In the genomic region with DNA sequence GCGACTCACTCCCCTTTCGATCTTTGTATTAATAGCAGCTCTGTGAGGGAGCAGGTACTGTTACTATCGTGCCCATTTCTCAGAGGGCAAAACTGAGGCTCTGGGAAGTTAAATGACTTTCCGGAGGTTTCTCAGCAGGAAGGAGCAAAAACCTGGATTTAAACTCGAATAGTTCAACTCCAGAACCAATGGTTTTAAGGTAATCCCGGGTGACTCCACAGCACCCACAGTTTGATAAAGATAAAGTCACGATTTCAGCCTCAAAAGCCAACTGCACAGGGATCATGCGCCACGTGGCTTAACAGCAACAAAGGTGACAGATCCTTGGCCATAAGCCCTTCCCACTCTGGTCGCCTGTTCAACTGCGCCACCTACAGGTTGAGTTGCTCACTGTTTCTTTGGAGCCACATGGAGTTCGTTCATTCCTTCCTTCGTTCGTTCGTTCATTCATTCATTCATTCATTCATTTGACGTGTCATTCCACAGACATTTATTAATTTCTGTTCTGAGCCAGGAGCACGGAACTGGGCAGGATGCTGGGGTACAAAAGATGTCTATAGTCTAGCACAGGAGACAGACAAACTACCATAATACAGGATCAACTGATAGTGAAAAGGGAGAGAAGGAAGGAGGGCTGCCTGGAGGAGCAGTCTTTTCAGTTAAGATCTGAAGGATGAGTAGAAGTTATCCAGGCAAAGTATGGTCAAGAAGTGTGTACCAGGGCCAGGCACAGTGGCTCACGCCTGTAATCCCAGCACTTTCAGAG, we compare ENCODE assay signal across 8 cellular contexts.
A peak's percentile ranks its signal among the peaks of the same experiment; 100 is the strongest.
DNase-seq lines count a peak whose midpoint lies in the region; ATAC-seq and TF ChIP-seq lines count a peak whose summit lies in the region.

No MANE protein-coding gene starts in this region.

- H3K27me3 Mint-ChIP-seq in type B pancreatic cell: peaks cover 53% of the 10 kb centered on the region

- peaks cover 58% of the 10 kb centered on the region for H3K27me3 ChIP-seq in neutrophil

- H3K27ac Mint-ChIP-seq in type B pancreatic cell: no peak overlapping the region

- H3K4me3 ChIP-seq in AG09309 (ENCODE audit: control insufficient read depth, low read depth, low read length) (no peak overlapping the region; the same call in 1 of the 2 replicates), fibroblast of villous mesenchyme (ENCODE audit: low read depth, low read length) (no peak overlapping the region), neutrophil (ENCODE audit: low read depth in 1 of 2, low read length in 1 of 2) (no peak overlapping the region)

- no peaks in the 10 kb centered on the region for H3K4me1 Mint-ChIP-seq in type B pancreatic cell (ENCODE audit: unreplicated experiment)

- no peaks in the 10 kb centered on the region for H3K9me3 Mint-ChIP-seq in type B pancreatic cell

- H3K9me3 ChIP-seq in neutrophil: no peaks in the 10 kb centered on the region

- in situ Hi-C loops in GM13976 (cut with MboI; ENCODE audit: low sequenced_read_pairs, unreplicated experiment): no loop called here

- TF ChIP-seq CTCF in AG09309 (IDR thresholded peaks at IDR 0.05; ENCODE audit: control insufficient read depth, insufficient read depth, low read depth, low read length, missing control alignments) (peak; percentile 65), GM13976 (IDR thresholded peaks at IDR 0.05; ENCODE audit: borderline replicate concordance, control extremely low read depth, extremely low read depth, insufficient read depth, missing control alignments) (peak; percentile 61), fibroblast of villous mesenchyme (IDR thresholded peaks at IDR 0.05; ENCODE audit: insufficient read depth, low read depth, low read length) (peak; percentile 51), neutrophil (IDR thresholded peaks at IDR 0.05) (peak; percentile 40), type B pancreatic cell (conservative IDR thresholded peaks at IDR 0.05) (peak; percentile 77)

- H3K4me1 ChIP-seq in neutrophil (ENCODE audit: control insufficient read depth in 1 of 2, insufficient read depth in 1 of 2, low read depth in 1 of 2, low read length in 1 of 2): no peaks in the 10 kb centered on the region

- no peak overlapping the region for H3K27ac ChIP-seq in neutrophil

- no peaks in the 10 kb centered on the region for H3K36me3 Mint-ChIP-seq in type B pancreatic cell

- DNase-seq in AG09309 (ENCODE audit: low read depth) (no peak), GM13976 (ENCODE audit: low spot score) (peak; percentile 80), NCI-H510A treated with DMSO at 0.1 percent for 48 hours (lab: John Stamatoyannopoulos, UW) (peak; percentile 51), fibroblast of villous mesenchyme (ENCODE audit: low read depth) (peak; percentile 33), type B pancreatic cell (ENCODE audit: extremely low spot score, unreplicated experiment) (no peak)
- peak; percentile 20 for DNase-seq in activated CD8-positive, alpha-beta memory T cell treated with anti-CD3 and anti-CD28 coated beads, Interleukin-2, amount 50 U/mL, for 4 hours

- no peak for ATAC-seq in GM18867 (IDR thresholded peaks at IDR 0.05; ENCODE audit: unreplicated experiment)

- H3K4me3 Mint-ChIP-seq in type B pancreatic cell: no peak overlapping the region

- H3K36me3 ChIP-seq in neutrophil: no peaks in the 10 kb centered on the region

Comparison
In these comparisons a context has a peak if more than half of its experiments do, and no peak if none do; other contexts are left out.
1. DNase-seq: peak in GM13976 (single experiment), NCI-H510A treated with DMSO at 0.1 percent for 48 hours (single experiment), activated CD8-positive, alpha-beta memory T cell treated with anti-CD3 and anti-CD28 coated beads, Interleukin-2, amount 50 U/mL, for 4 hours (single experiment) and fibroblast of villous mesenchyme (single experiment); none in AG09309 (single experiment) and type B pancreatic cell (single experiment).
2. Peak in every context shown above with its lines, with median percentiles within 50 percentile points of each other: CTCF ChIP-seq.